28 cellular contexts compared by ENCODE assay signal in the genomic region with DNA sequence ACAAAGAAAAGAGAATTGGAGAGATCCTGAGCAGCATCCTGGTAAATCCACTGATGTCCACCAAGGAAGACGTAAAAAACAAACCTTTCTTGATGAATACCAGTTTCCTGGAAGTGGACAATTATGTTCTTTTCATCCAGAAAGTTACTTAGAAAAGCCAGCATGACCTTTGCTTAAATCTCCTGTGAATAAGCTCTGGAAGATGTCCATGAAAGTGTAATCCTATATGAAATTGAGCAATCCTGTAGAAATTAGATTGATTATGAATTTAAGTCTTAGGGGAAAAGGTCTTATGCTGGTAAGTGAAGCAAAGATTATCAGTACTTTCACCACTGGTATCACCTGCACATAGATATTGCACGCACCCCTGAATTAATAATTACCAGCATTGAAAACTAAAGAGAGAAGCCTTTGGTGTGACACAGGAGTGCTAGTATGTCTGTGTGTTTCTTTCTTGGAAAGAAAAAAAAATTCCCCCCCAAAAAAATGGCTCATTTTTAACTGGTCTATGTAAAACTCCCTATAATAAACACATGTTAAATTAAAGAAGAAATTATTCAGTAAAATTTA.
"Had no signal": no experiment of that assay in that cellular context is flagged by ENCODE, and none has a peak within 500 bp of the region (broad histone marks: within the 10 kb centered on the region; RNA-seq: fewer than 3 reads in every experiment).

No MANE protein-coding gene starts in this region.

- H3K27me3 Mint-ChIP-seq: natural killer cell treated with Interleukin-12 subunit alpha and Interleukin-12 subunit beta and Interleukin-15 and Interleukin-18, amount 100 ng/mL, for 72 hours; progenitor cell of endocrine pancreas; stimulated activated naive B cell treated with anti-CD40 and anti-IgM and Interleukin-4, amounts not matched to agents 10 μg/mL and 1 μg/mL and 100 μg/mL, for 72 hours; stimulated activated naive CD8-positive, alpha-beta T cell treated with anti-CD3 and anti-CD28 coated beads, Interleukin-15, Interleukin-2, amounts not matched to agents 100 ng/mL and 50 ng/mL, for 24 hours had no signal

- H3K4me1 ChIP-seq: neural progenitor cell, parathyroid adenoma, psoas muscle, tibial nerve, upper lobe of left lung, vagina had no signal

- H3K4me3 ChIP-seq: neural progenitor cell, ovary, psoas muscle, skin epidermis, stomach, thoracic aorta, thyroid gland, tibial nerve, upper lobe of left lung, vagina had no signal

- ATAC-seq: naive thymus-derived CD8-positive, alpha-beta T cell; natural killer cell treated with Interleukin-12 subunit alpha and Interleukin-12 subunit beta and Interleukin-15 and Interleukin-18, amount 100 ng/mL, for 72 hours; psoas muscle; right cardiac atrium; sciatic nerve; stimulated activated effector memory CD8-positive, alpha-beta T cell treated with anti-CD3 and anti-CD28 coated beads, Interleukin-12 subunit alpha, Interleukin-12 subunit beta, amount 100 ng/mL, for 72 hours; stimulated activated naive B cell treated with anti-CD40 and anti-IgM and Interleukin-4, amounts not matched to agents 10 μg/mL and 1 μg/mL and 100 μg/mL, for 72 hours had no signal

- H3K9me3 ChIP-seq: ovary, psoas muscle, stomach, thoracic aorta, thyroid gland, tibial nerve, upper lobe of left lung, vagina had no signal

- H3K79me2 ChIP-seq: parathyroid adenoma had no signal

- H3K36me3 Mint-ChIP-seq: naive thymus-derived CD8-positive, alpha-beta T cell; natural killer cell treated with Interleukin-12 subunit alpha and Interleukin-12 subunit beta and Interleukin-15 and Interleukin-18, amount 100 ng/mL, for 72 hours; neural progenitor cell; stimulated activated effector memory CD8-positive, alpha-beta T cell treated with anti-CD3 and anti-CD28 coated beads, Interleukin-12 subunit alpha, Interleukin-12 subunit beta, amount 100 ng/mL, for 72 hours; stimulated activated naive B cell treated with anti-CD40 and anti-IgM and Interleukin-4, amounts not matched to agents 10 μg/mL and 1 μg/mL and 100 μg/mL, for 72 hours had no signal

- H3K27ac Mint-ChIP-seq: naive thymus-derived CD8-positive, alpha-beta T cell; natural killer cell treated with Interleukin-12 subunit alpha and Interleukin-12 subunit beta and Interleukin-15 and Interleukin-18, amount 100 ng/mL, for 72 hours; neural progenitor cell; progenitor cell of endocrine pancreas; stimulated activated effector memory CD8-positive, alpha-beta T cell treated with anti-CD3 and anti-CD28 coated beads, Interleukin-12 subunit alpha, Interleukin-12 subunit beta, amount 100 ng/mL, for 72 hours; stimulated activated naive B cell treated with anti-CD40 and anti-IgM and Interleukin-4, amounts not matched to agents 10 μg/mL and 1 μg/mL and 100 μg/mL, for 72 hours; stimulated activated naive CD8-positive, alpha-beta T cell treated with anti-CD3 and anti-CD28 coated beads, Interleukin-15, Interleukin-2, amounts not matched to agents 100 ng/mL and 50 ng/mL, for 24 hours had no signal

- H3K9ac ChIP-seq: neural progenitor cell, parathyroid adenoma had no signal

- H3K27me3 ChIP-seq: neural progenitor cell, ovary, stomach, thyroid gland, tibial nerve, upper lobe of left lung, vagina had no signal

- FAIRE-seq: urothelium cell line had no signal

- DNase-seq: naive thymus-derived CD8-positive, alpha-beta T cell; occipital lobe; ovary; posterior cingulate gyrus; psoas muscle; right cardiac atrium; stimulated activated CD4-positive, alpha-beta T cell treated with anti-CD3 and anti-CD28 coated beads, Interleukin-15, amount 100 ng/mL, for 24 hours; stimulated activated CD4-positive, alpha-beta T cell treated with anti-CD3 and anti-CD28 coated beads, Interleukin-2, amount 100 ng/mL, for 24 hours; stimulated activated CD4-positive, alpha-beta T cell treated with anti-CD3 and anti-CD28 coated beads, Interleukin-2, amount 100 ng/mL, for 48 hours; stimulated activated CD4-positive, alpha-beta T cell treated with anti-CD3 and anti-CD28 coated beads, Interleukin-4, amount 100 ng/mL, for 24 hours; stimulated activated naive B cell treated with anti-CD40 and anti-IgM and Interleukin-4, amounts not matched to agents 10 μg/mL and 1 μg/mL and 100 μg/mL, for 72 hours; stimulated activated naive CD4-positive, alpha-beta T cell treated with Interleukin-2 at 50 U/mL for 16 hours; stomach; thyroid gland; trophoblast cell; upper lobe of left lung had no signal

- H2AFZ ChIP-seq: neural progenitor cell, parathyroid adenoma had no signal

- H3K4me2 ChIP-seq: neural progenitor cell had no signal

- H3K4me1 Mint-ChIP-seq: naive thymus-derived CD8-positive, alpha-beta T cell; neural progenitor cell; stimulated activated effector memory CD8-positive, alpha-beta T cell treated with anti-CD3 and anti-CD28 coated beads, Interleukin-12 subunit alpha, Interleukin-12 subunit beta, amount 100 ng/mL, for 72 hours; stimulated activated naive B cell treated with anti-CD40 and anti-IgM and Interleukin-4, amounts not matched to agents 10 μg/mL and 1 μg/mL and 100 μg/mL, for 72 hours had no signal

- H3K27ac ChIP-seq: neural progenitor cell, ovary, parathyroid adenoma, psoas muscle, skin epidermis, stomach, thoracic aorta, thyroid gland, tibial nerve, upper lobe of left lung, vagina had no signal

- H3K36me3 ChIP-seq: neural progenitor cell, ovary, stomach, thoracic aorta, thyroid gland, tibial nerve, upper lobe of left lung, vagina had no signal

- H3K9me3 Mint-ChIP-seq: neural progenitor cell; stimulated activated naive B cell treated with anti-CD40 and anti-IgM and Interleukin-4, amounts not matched to agents 10 μg/mL and 1 μg/mL and 100 μg/mL, for 72 hours; stimulated activated naive CD8-positive, alpha-beta T cell treated with anti-CD3 and anti-CD28 coated beads, Interleukin-15, Interleukin-2, amounts not matched to agents 100 ng/mL and 50 ng/mL, for 24 hours had no signal

- H3K4me3 Mint-ChIP-seq: naive thymus-derived CD8-positive, alpha-beta T cell; natural killer cell treated with Interleukin-12 subunit alpha and Interleukin-12 subunit beta and Interleukin-15 and Interleukin-18, amount 100 ng/mL, for 72 hours; neural progenitor cell; stimulated activated effector memory CD8-positive, alpha-beta T cell treated with anti-CD3 and anti-CD28 coated beads, Interleukin-12 subunit alpha, Interleukin-12 subunit beta, amount 100 ng/mL, for 72 hours; stimulated activated naive B cell treated with anti-CD40 and anti-IgM and Interleukin-4, amounts not matched to agents 10 μg/mL and 1 μg/mL and 100 μg/mL, for 72 hours; stimulated activated naive CD8-positive, alpha-beta T cell treated with anti-CD3 and anti-CD28 coated beads, Interleukin-15, Interleukin-2, amounts not matched to agents 100 ng/mL and 50 ng/mL, for 24 hours had no signal
